In genomic region chr1:40059292-40059959, GRCh38 we compare ENCODE assay signal across 8 cellular contexts.
DNase-seq lines count a peak whose midpoint lies in the region; ATAC-seq and TF ChIP-seq lines count a peak whose summit lies in the region.

No MANE protein-coding gene starts in this region.

- peaks cover 92% of the 10 kb centered on the region for H3K4me1 Mint-ChIP-seq in activated naive CD8-positive, alpha-beta T cell (ENCODE audit: low read depth)

- H3K4me3 Mint-ChIP-seq in activated naive CD8-positive, alpha-beta T cell = peak overlapping the region; percentile 81

- H3K9me3 Mint-ChIP-seq in activated naive CD8-positive, alpha-beta T cell (ENCODE audit: low read depth) = no peaks in the 10 kb centered on the region

- H3K4me3 ChIP-seq in iPS DF 6.9 (ENCODE audit: low read length) = no peak overlapping the region
- H3K4me3 ChIP-seq in tibial artery = no peak overlapping the region

- no peaks in the 10 kb centered on the region for H3K27me3 ChIP-seq in iPS DF 6.9 (ENCODE audit: control insufficient read depth, insufficient read depth, low read length)
- H3K27me3 ChIP-seq in tibial artery = no peaks in the 10 kb centered on the region

- H3K9me3 ChIP-seq in iPS DF 6.9 (ENCODE audit: control insufficient read depth, insufficient read depth, low read length) (no peaks in the 10 kb centered on the region), tibial artery (no peaks in the 10 kb centered on the region)

- ATAC-seq in GM18861 (IDR thresholded peaks at IDR 0.05; ENCODE audit: unreplicated experiment) (peak; percentile 50), HG03045 (IDR thresholded peaks at IDR 0.05; ENCODE audit: unreplicated experiment) (no peak)

- H3K36me3 Mint-ChIP-seq in activated naive CD8-positive, alpha-beta T cell = peaks cover 32% of the 10 kb centered on the region

- H3K36me3 ChIP-seq in iPS DF 6.9 (ENCODE audit: control insufficient read depth, insufficient read depth, low read length) (peaks cover 7% of the 10 kb centered on the region; the same call in 1 of the 2 replicates), tibial artery (peaks cover 51 to 52% (median 51%) of the 10 kb centered on the region in 3 donors)

- no peak for TF ChIP-seq CTCF in tibial artery (IDR thresholded peaks at IDR 0.05)

- H3K27ac Mint-ChIP-seq in activated naive CD8-positive, alpha-beta T cell = peak overlapping the region; percentile 94

- no peaks in the 10 kb centered on the region for H3K27me3 Mint-ChIP-seq in activated naive CD8-positive, alpha-beta T cell

- intact Hi-C loops in tibial artery (cut with DNase I; ENCODE audit: low total_unique reads) = no loop called here

- H3K27ac ChIP-seq in iPS DF 6.9 (ENCODE audit: low read length) (no peak overlapping the region), tibial artery (peak overlapping the region; percentile 17 to 23)

- peak; percentile 95 for DNase-seq in Kasumi-1 (lab: John Stamatoyannopoulos, UW)
- DNase-seq in iPS DF 6.9 (ENCODE audit: low read depth, low spot score) = peak; percentile 54
- no peak for DNase-seq in tibial artery
- no peak for DNase-seq in globus pallidus (ENCODE audit: low spot score)
- DNase-seq in HK-2 (ENCODE audit: unreplicated experiment) = no peak

- WGBS in iPS DF 6.9 (ENCODE audit: insufficient coverage, insufficient read length) = no CpG with 5 or more reads among the region's 4 CpGs

- H3K4me1 ChIP-seq in iPS DF 6.9 (ENCODE audit: control insufficient read depth, insufficient read depth, low read length) (no peaks in the 10 kb centered on the region), tibial artery (peaks cover 0 to 75% (median 29%) of the 10 kb centered on the region in 4 donors)

Comparison
In these comparisons a context has a peak if more than half of its experiments do, and no peak if none do; other contexts are left out.
1. DNase-seq: peak in Kasumi-1 (2 of 2) and iPS DF 6.9 (single experiment); none in tibial artery (0 of 2), globus pallidus (single experiment) and HK-2 (single experiment).